In genomic region chr6:11410539-11411307, GRCh38 we compare ENCODE assay signal across 15 cellular contexts.
DNase-seq lines count a peak whose midpoint lies in the region; ATAC-seq lines count a peak whose summit lies in the region.
"Had no signal": no experiment of that assay in that cellular context is flagged by ENCODE, and none has a peak within 500 bp of the region (broad histone marks: within the 10 kb centered on the region; RNA-seq: fewer than 3 reads in every experiment).

No MANE protein-coding gene starts in this region.

- H3K36me3 Mint-ChIP-seq in activated naive CD8-positive, alpha-beta T cell treated with anti-CD3 and anti-CD28 coated beads for 36 hours, result peaks cover 2% of the 10 kb centered on the region
- H3K36me3 Mint-ChIP-seq: brain; CD4-positive, CD25-positive, alpha-beta regulatory T cell had no signal

- peak overlapping the region; percentile 80 for H3K27ac Mint-ChIP-seq in activated naive CD8-positive, alpha-beta T cell treated with anti-CD3 and anti-CD28 coated beads for 36 hours

- H3K9me3 Mint-ChIP-seq in activated naive CD8-positive, alpha-beta T cell treated with anti-CD3 and anti-CD28 coated beads for 36 hours, result no peaks in the 10 kb centered on the region
- H3K9me3 Mint-ChIP-seq: brain had no signal

- H3K4me1 ChIP-seq in aorta (ENCODE audit: control insufficient read depth in 1 of 2, insufficient read depth in 2 of 2, low read length in 2 of 2), result peaks cover 3 to 4% of the 10 kb centered on the region in 2 donors

- no peaks in the 10 kb centered on the region for H3K9me3 ChIP-seq in aorta (ENCODE audit: control insufficient read depth, low read length)

- peak; percentile 28 for DNase-seq in stimulated activated CD4-positive, alpha-beta T cell treated with anti-CD3 and anti-CD28 coated beads, Interleukin-4, amount 100 ng/mL, for 24 hours
- no peak for DNase-seq in stimulated activated CD4-positive, alpha-beta T cell treated with anti-CD3 and anti-CD28 coated beads, Interleukin-4, amount 100 ng/mL, for 4 hours
- peak; percentile 33 for DNase-seq in activated naive CD8-positive, alpha-beta T cell treated with anti-CD3 and anti-CD28 coated beads for 36 hours
- DNase-seq in aorta, result no peak
- DNase-seq in LoVo (ENCODE audit: low spot score), result no peak
- DNase-seq in midbrain (lab: John Stamatoyannopoulos, UW), result no peak
- DNase-seq: activated CD4-positive, alpha-beta T cell treated with anti-CD3 and anti-CD28 coated beads, Interleukin-2, amount 50 U/mL, for 1 hour; KG1; NCI-H2227 treated with DMSO at 0.1 percent for 48 hours had no signal

- WGBS in aorta, 2 donors, result 45 to 46% methylated on average over 4 of the region's 4 CpGs

- peaks cover 40% of the 10 kb centered on the region for H3K4me1 Mint-ChIP-seq in activated naive CD8-positive, alpha-beta T cell treated with anti-CD3 and anti-CD28 coated beads for 36 hours

- no peak overlapping the region for H3K4me3 ChIP-seq in aorta (ENCODE audit: low read length in 2 of 2)

- no peak overlapping the region for H3K4me3 Mint-ChIP-seq in activated naive CD8-positive, alpha-beta T cell treated with anti-CD3 and anti-CD28 coated beads for 36 hours
- H3K4me3 Mint-ChIP-seq: brain; CD4-positive, CD25-positive, alpha-beta regulatory T cell had no signal

- intact Hi-C loops in aorta (cut with DNase I), result loop anchor here (5.0 to 10.0 kb wide), 4 partner anchors 56 to 178 kb away; partner anchors contain the start of gene NEDD9 (in 1 of the 2)

- H3K27me3 ChIP-seq in aorta (ENCODE audit: control insufficient read depth in 1 of 2, insufficient read depth in 2 of 2, low read length in 1 of 2), result no peaks in the 10 kb centered on the region

- no peaks in the 10 kb centered on the region for H3K27me3 Mint-ChIP-seq in activated naive CD8-positive, alpha-beta T cell treated with anti-CD3 and anti-CD28 coated beads for 36 hours
- H3K27me3 Mint-ChIP-seq: brain; CD4-positive, CD25-positive, alpha-beta regulatory T cell had no signal

- no peaks in the 10 kb centered on the region for H3K36me3 ChIP-seq in aorta (ENCODE audit: control insufficient read depth in 1 of 2, insufficient read depth in 2 of 2, low read length in 1 of 2)

- peak overlapping the region; percentile 96 to 98 for H3K27ac ChIP-seq in aorta (ENCODE audit: low read depth in 1 of 2, low read length in 2 of 2)

- peak; percentile 62 for ATAC-seq in HG03432 (IDR thresholded peaks at IDR 0.05; ENCODE audit: unreplicated experiment)
- ATAC-seq in aorta (ENCODE audit: low FRiP score), result no peak
- ATAC-seq in HG03175 (IDR thresholded peaks at IDR 0.05; ENCODE audit: unreplicated experiment), result no peak
- ATAC-seq: esophagus mucosa, Right ventricle myocardium inferior had no signal

Comparison
In these comparisons a context has a peak if more than half of its experiments do, and no peak if none do; other contexts are left out.
1. DNase-seq: peak in stimulated activated CD4-positive, alpha-beta T cell treated with anti-CD3 and anti-CD28 coated beads, Interleukin-4, amount 100 ng/mL, for 24 hours (single experiment) and activated naive CD8-positive, alpha-beta T cell treated with anti-CD3 and anti-CD28 coated beads for 36 hours (single experiment); none in stimulated activated CD4-positive, alpha-beta T cell treated with anti-CD3 and anti-CD28 coated beads, Interleukin-4, amount 100 ng/mL, for 4 hours (0 of 2), aorta (0 of 2), LoVo (single experiment) and midbrain (single experiment).